In the genomic region with DNA sequence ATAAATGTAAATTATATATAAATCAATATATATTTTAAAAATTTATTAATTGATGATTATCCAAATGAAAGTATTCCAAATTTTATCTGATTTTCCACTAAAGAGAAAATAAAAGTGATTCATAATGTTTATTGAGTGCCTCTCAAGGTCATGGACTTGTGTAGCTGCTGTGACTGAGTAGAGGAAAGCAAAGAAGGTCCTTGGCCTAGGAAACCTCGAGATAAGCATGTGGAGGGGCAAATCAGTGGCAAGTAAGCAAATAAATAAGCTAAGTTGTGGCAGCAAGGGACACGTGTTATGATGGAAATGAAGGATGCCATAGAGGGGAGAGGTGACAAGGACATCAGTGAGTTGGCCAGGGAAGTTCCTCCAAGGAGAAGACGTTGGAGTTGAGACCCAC, we compare ENCODE assay signal across 22 cellular contexts.
DNase-seq lines count a peak whose midpoint lies in the region; ATAC-seq, FAIRE-seq and TF ChIP-seq lines count a peak whose summit lies in the region.
"Had no signal": no experiment of that assay in that cellular context is flagged by ENCODE, and none has a peak within 500 bp of the region (broad histone marks: within the 10 kb centered on the region; RNA-seq: fewer than 3 reads in every experiment).

No MANE protein-coding gene starts in this region.

- intact Hi-C loops in kidney (cut with DNase I): no loop called here

- H3K14ac ChIP-seq in H1 (ENCODE audit: insufficient read length): no peak overlapping the region

- no peaks in the 10 kb centered on the region for H3F3A ChIP-seq in GM23338 (replicated peaks; ENCODE audit: low read depth)

- TF ChIP-seq POLR2A in H1 (IDR thresholded peaks at IDR 0.05; ENCODE audit: control extremely low read depth in 1 of 2, low read depth in 2 of 2, low read length in 2 of 2): no peak

- no peaks in the 10 kb centered on the region for H3K27me3 ChIP-seq in GM23338 (ENCODE audit: insufficient read depth)
- H3K27me3 ChIP-seq in H1 (replicated peaks in 1 of 4; ENCODE audit: control insufficient read depth in 3 of 4, extremely low read depth in 1 of 4, insufficient read depth in 3 of 4, low read length in 3 of 4): peaks cover 0 to 4% (median 0%) of the 10 kb centered on the region in 4 experiments; a peak in 1 of 7 replicates

- peaks cover 14% of the 10 kb centered on the region for H3K9me2 ChIP-seq in GM23338 (ENCODE audit: insufficient read depth)

- DNase-seq in GM23338 (ENCODE audit: low spot score) (no peak), H1 (ENCODE audit: low read depth in 1 of 2, low spot score in 2 of 2) (no peak), kidney (no peak), NCI-H128 (lab: John Stamatoyannopoulos, UW; ENCODE audit: unreplicated experiment) (no peak), NCI-H1048 (lab: John Stamatoyannopoulos, UW) (no peak), SIG-M5 treated with dmso at 0.1 percent for 504 hours (lab: John Stamatoyannopoulos, UW; ENCODE audit: unreplicated experiment) (no peak)
- DNase-seq: 8988T; ACHN; C1 segment of cervical spinal cord; CD4-positive, alpha-beta memory T cell; COR-L47; DMS153; DND-41; GM23248; HFFc6 had no signal

- H2BK120ac ChIP-seq in H1 (replicated peaks; ENCODE audit: low read depth, low read length): no peak overlapping the region

- H3K4me1 ChIP-seq in GM23338 (ENCODE audit: insufficient read depth) (0 out of 2 replicates have a peak, but pooled peaks cover 10% of the 10 kb centered on the region), H1 (replicated peaks in 1 of 4; ENCODE audit: control insufficient read depth in 3 of 4, insufficient read depth in 4 of 4, low read length in 3 of 4) (no peaks in the 10 kb centered on the region), kidney (ENCODE audit: control insufficient read depth in 1 of 2, insufficient read depth in 1 of 2, low read depth in 1 of 2, low read length in 2 of 2) (no peaks in the 10 kb centered on the region)
- H3K4me1 ChIP-seq: HAP-1 had no signal

- H4K5ac ChIP-seq in H1 (ENCODE audit: insufficient read length, low read depth, low read length): no peak overlapping the region

- H3K23ac ChIP-seq in H1 (ENCODE audit: insufficient read length): no peak overlapping the region

- peaks cover 3% of the 10 kb centered on the region; the same call in 1 of the 2 replicates for H3K23me2 ChIP-seq in H1 (ENCODE audit: low read depth, low read length)

- no peak overlapping the region for H3K4me3 Mint-ChIP-seq in GM23338
- H3K4me3 Mint-ChIP-seq: CD4-positive, alpha-beta memory T cell; HFFc6 had no signal

- TF ChIP-seq RAD21 in H1 (IDR thresholded peaks at IDR 0.05 in 1 of 2, conservative IDR thresholded peaks at IDR 0.05 in 1 of 2; ENCODE audit: low read depth in 2 of 2, low read length in 2 of 2): no peak

- no peaks in the 10 kb centered on the region for H3K79me2 ChIP-seq in GM23338 (replicated peaks; ENCODE audit: insufficient read depth)
- H3K79me2 ChIP-seq in H1 (ENCODE audit: control insufficient read depth in 1 of 2, insufficient read depth in 2 of 2, low read length in 2 of 2): no peaks in the 10 kb centered on the region

- no peak overlapping the region for H4K8ac ChIP-seq in H1 (ENCODE audit: extremely low read depth, insufficient read depth, low read length)

- no peak overlapping the region for H4K91ac ChIP-seq in H1 (replicated peaks; ENCODE audit: insufficient read length, low read length)

- H3K36me3 ChIP-seq in GM23338 (ENCODE audit: insufficient read depth): no peaks in the 10 kb centered on the region
- no peaks in the 10 kb centered on the region for H3K36me3 ChIP-seq in H1 (ENCODE audit: control insufficient read depth in 2 of 4, insufficient read depth in 4 of 4, low read length in 3 of 4)
- no peaks in the 10 kb centered on the region for H3K36me3 ChIP-seq in kidney (ENCODE audit: control insufficient read depth in 1 of 2, insufficient read depth in 2 of 2, low read length in 2 of 2)
- H3K36me3 ChIP-seq: HAP-1 had no signal

- no peaks in the 10 kb centered on the region for H3K27me3 Mint-ChIP-seq in GM23338 (ENCODE audit: insufficient read depth, low read depth, poor library complexity)

- H2BK12ac ChIP-seq in H1 (ENCODE audit: low read depth, low read length): peak overlapping the region; percentile 53; the same call in 1 of the 2 replicates

- ATAC-seq in GM23338: no peak
- ATAC-seq in GM18517 (IDR thresholded peaks at IDR 0.05; ENCODE audit: unreplicated experiment): no peak
- ATAC-seq: A549 had no signal

- no peaks in the 10 kb centered on the region for H3K79me1 ChIP-seq in H1 (ENCODE audit: low read depth, low read length)

- H3K27ac Mint-ChIP-seq in GM23338: no peak overlapping the region
- H3K27ac Mint-ChIP-seq: CD4-positive, alpha-beta memory T cell; HFFc6 had no signal

- H2BK15ac ChIP-seq in H1 (ENCODE audit: low read length): no peak overlapping the region

- FAIRE-seq in H1 (lab: Jason Lieb, UNC): no peak
- peak; percentile 11 for FAIRE-seq in kidney (lab: Jason Lieb, UNC)
- FAIRE-seq: A549, G401.6, GM12892, GM19239, H54 had no signal

- TF ChIP-seq CTCF in GM23338 (conservative IDR thresholded peaks at IDR 0.05; ENCODE audit: low read depth in 2 of 2) (no peak), H1 (IDR thresholded peaks at IDR 0.05; ENCODE audit: control extremely low read depth in 1 of 3, insufficient read depth in 1 of 3, low read depth in 1 of 3, low read length in 3 of 3) (no peak), kidney (IDR thresholded peaks at IDR 0.05; ENCODE audit: borderline replicate concordance, extremely low read depth, insufficient read depth) (no peak)

- H2BK20ac ChIP-seq in H1 (ENCODE audit: low read length): peak overlapping the region; percentile 65; the same call in 1 of the 2 replicates

- H4K20me1 ChIP-seq in GM23338 (replicated peaks; ENCODE audit: insufficient read depth): no peaks in the 10 kb centered on the region
- H4K20me1 ChIP-seq in H1 (replicated peaks in 1 of 2; ENCODE audit: control insufficient read depth in 1 of 2, insufficient read depth in 2 of 2, low read length in 2 of 2): no peaks in the 10 kb centered on the region

- H3K9me3 ChIP-seq in H1 (ENCODE audit: insufficient read depth in 2 of 2, low read depth in 1 of 2, low read length in 1 of 2) (no peaks in the 10 kb centered on the region), kidney (ENCODE audit: control insufficient read depth in 1 of 2, low read length in 2 of 2) (no peaks in the 10 kb centered on the region)
- H3K9me3 ChIP-seq: A549, HAP-1 had no signal

- no peak overlapping the region for H3K9ac ChIP-seq in H1 (replicated peaks in 1 of 4; ENCODE audit: extremely low read depth in 1 of 4, low read depth in 3 of 4, low read length in 3 of 4)
- H3K9ac ChIP-seq in kidney (ENCODE audit: low read length in 2 of 2): no peak overlapping the region
- H3K9ac ChIP-seq: GM23248 had no signal

- no peak for TF ChIP-seq EP300 in H1 (IDR thresholded peaks at IDR 0.05; ENCODE audit: borderline replicate concordance in 1 of 2, low read depth in 2 of 2, low read length in 2 of 2)

- peaks cover 6% of the 10 kb centered on the region for H3K4me1 Mint-ChIP-seq in GM23338
- H3K4me1 Mint-ChIP-seq: CD4-positive, alpha-beta memory T cell had no signal

- no peak overlapping the region for H3K27ac ChIP-seq in GM23338 (ENCODE audit: low read depth)
- H3K27ac ChIP-seq in H1 (ENCODE audit: low read depth, low read length): no peak overlapping the region
- H3K27ac ChIP-seq in kidney (ENCODE audit: low read depth in 2 of 2, low read length in 2 of 2): no peak overlapping the region
- H3K27ac ChIP-seq: A549, GM23248 had no signal

- H2AK5ac ChIP-seq in H1 (ENCODE audit: low read depth, low read length): no peak overlapping the region

- no peak overlapping the region for H3K18ac ChIP-seq in H1 (ENCODE audit: extremely low read depth, low read length)

- no peak overlapping the region for H2BK5ac ChIP-seq in H1 (ENCODE audit: low read depth, low read length)

- H2AFZ ChIP-seq in GM23338 (peak overlapping the region; percentile 56; the same call in 1 of the 2 replicates), H1 (ENCODE audit: low read length) (0 out of 2 replicates have a peak overlapping the region, but pooled peaks have one; percentile 32)
- H2AFZ ChIP-seq: GM23248 had no signal

- POLR2A ChIA-PET in H1 (lab: Charles Lee; ENCODE audit: partially characterized antibody): interaction anchor here (1.0 kb wide), 1 partner anchor 69 kb away, joined by 4 read pairs; no protein-coding TSS in a partner anchor

- H3K4me2 ChIP-seq in GM23338: no peak overlapping the region
- H3K4me2 ChIP-seq in H1 (ENCODE audit: insufficient read depth in 1 of 2, low read depth in 2 of 2, low read length in 2 of 2): no peak overlapping the region
- H3K4me2 ChIP-seq: A549 had no signal

- CTCF ChIA-PET in H1 (lab: Charles Lee; ENCODE audit: partially characterized antibody): no interaction called here

- H3K36me3 Mint-ChIP-seq in GM23338 (ENCODE audit: low read depth): peaks cover 3% of the 10 kb centered on the region; the same call in 1 of the 3 replicates
- H3K36me3 Mint-ChIP-seq: CD4-positive, alpha-beta memory T cell had no signal

- H3K56ac ChIP-seq in H1 (replicated peaks; ENCODE audit: insufficient read length, low read depth, low read length): no peak overlapping the region

- WGBS in H1 (ENCODE audit: extremely low coverage in 1 of 2, insufficient coverage in 1 of 2, insufficient read length in 1 of 2, insufficient replicate concordance in 2 of 2, low coverage in 1 of 2, low lambda C conversion rate in 2 of 2, missing lambda C conversion rate in 1 of 2), 2 experiments: 82% methylated on average over 3 of the region's 3 CpGs; no CpG with 5 or more reads in 1 of the 2 experiments

- H3K4me3 ChIP-seq in GM23338 (no peak overlapping the region), H1 (ENCODE audit: extremely low read depth in 1 of 4, insufficient read depth in 2 of 4, low read depth in 3 of 4, low read length in 4 of 4) (no peak overlapping the region), kidney (ENCODE audit: low read length in 2 of 2) (no peak overlapping the region)
- H3K4me3 ChIP-seq: A549, GM23248, HAP-1 had no signal

- H3K9me3 Mint-ChIP-seq in GM23338: peaks cover 2% of the 10 kb centered on the region; the same call in 1 of the 3 replicates
- H3K9me3 Mint-ChIP-seq: HFFc6 had no signal

- H3K4ac ChIP-seq in H1 (replicated peaks; ENCODE audit: insufficient read length, low read depth, low read length): no peak overlapping the region

TF ChIP-seq in GM23338, 12 proteins besides CTCF, POLR2A, EP300 and RAD21 (continues in another document):
- TF ChIP-seq EZH2phosphoT487 (IDR thresholded peaks at IDR 0.05; ENCODE audit: unreplicated experiment): no peak

TF ChIP-seq in H1, 55 proteins besides CTCF, POLR2A, EP300 and RAD21:
- TF ChIP-seq SAP30 (IDR thresholded peaks at IDR 0.05; ENCODE audit: insufficient read depth, insufficient replicate concordance, low read length) (no peak), CBX8 (IDR thresholded peaks at IDR 0.05; ENCODE audit: borderline replicate concordance, low read depth, low read length) (no peak), CREB1 (IDR thresholded peaks at IDR 0.05) (no peak), KDM1A (IDR thresholded peaks at IDR 0.05; ENCODE audit: borderline replicate concordance, low read length) (no peak), TEAD4 (IDR thresholded peaks at IDR 0.05; ENCODE audit: low read depth, low read length) (no peak), POU5F1 (IDR thresholded peaks at IDR 0.05; ENCODE audit: low read depth, low read length) (no peak), SP1 (IDR thresholded peaks at IDR 0.05; ENCODE audit: low read depth, low read length) (no peak), ASH2L (IDR thresholded peaks at IDR 0.05; ENCODE audit: low read length) (no peak)
